8 cellular contexts compared by ENCODE assay signal in the genomic region with DNA sequence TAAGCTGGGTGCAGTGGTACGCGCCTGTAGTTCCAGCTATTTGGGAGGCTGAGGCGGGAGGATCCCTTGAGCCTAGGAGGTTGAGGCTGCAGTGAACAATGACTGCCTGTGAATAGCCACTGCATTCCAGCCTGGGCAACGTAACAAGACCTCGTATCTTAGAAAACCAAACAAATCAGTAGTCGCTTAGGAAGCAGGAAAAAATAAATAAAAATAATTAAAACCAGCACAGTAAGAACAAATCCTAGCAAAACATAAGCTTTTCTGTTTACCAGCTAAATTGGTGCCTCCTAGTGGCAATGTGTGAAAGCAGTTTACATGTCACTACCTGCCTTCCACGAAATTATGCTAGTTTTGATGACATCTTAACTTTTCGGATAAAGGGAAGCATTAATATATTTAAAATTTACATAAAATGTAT. TPM values are rescaled to one million over a fixed set of nuclear protein-coding genes. Genes with fewer than 3 reads are reported as not detected.
A peak's percentile ranks its signal among the peaks of the same experiment; 100 is the strongest.
DNase-seq lines count a peak whose midpoint lies in the region; ATAC-seq and TF ChIP-seq lines count a peak whose summit lies in the region.

No MANE protein-coding gene starts in this region.

- no peak for TF ChIP-seq POLR2A in gastrocnemius medialis (IDR thresholded peaks at IDR 0.05)

- intact Hi-C loops in gastrocnemius medialis (cut with DNase I; ENCODE audit: low total_unique reads), result no loop called here

- H3K79me2 ChIP-seq in Karpas-422 (ENCODE audit: low read length), result peaks cover 22% of the 10 kb centered on the region

- H3K9ac ChIP-seq in Karpas-422 (ENCODE audit: low read length), result no peak overlapping the region

- no peaks in the 10 kb centered on the region for H3K27me3 ChIP-seq in Karpas-422 (ENCODE audit: low read length)
- no peaks in the 10 kb centered on the region for H3K27me3 ChIP-seq in WERI-Rb-1 (ENCODE audit: insufficient read depth, low read depth, severe bottlenecking)
- no peaks in the 10 kb centered on the region for H3K27me3 ChIP-seq in gastrocnemius medialis

- H3K27ac ChIP-seq in Karpas-422 (ENCODE audit: low read length), result no peak overlapping the region
- peak overlapping the region; percentile 83 for H3K27ac ChIP-seq in WERI-Rb-1
- peak overlapping the region; percentile 85 to 99 (median 92) for H3K27ac ChIP-seq in gastrocnemius medialis

- H3K9me2 ChIP-seq in Karpas-422 (replicated peaks; ENCODE audit: insufficient read depth, low read length), result no peaks in the 10 kb centered on the region

- DNase-seq in DMS79 treated with DMSO at 0.1 percent for 48 hours (lab: John Stamatoyannopoulos, UW) (peak; percentile 18), Karpas-422 (peak; percentile 76), WERI-Rb-1 (no peak), foreskin melanocyte (peak; percentile 38), gastrocnemius medialis (no peak), NCI-H2107 (lab: John Stamatoyannopoulos, UW) (no peak)

- no peaks in the 10 kb centered on the region for H3K9me3 ChIP-seq in Karpas-422 (ENCODE audit: low read length)
- no peaks in the 10 kb centered on the region for H3K9me3 ChIP-seq in WERI-Rb-1 (ENCODE audit: severe bottlenecking)
- H3K9me3 ChIP-seq in gastrocnemius medialis, result no peaks in the 10 kb centered on the region

- H3K4me1 ChIP-seq in Karpas-422 (ENCODE audit: low read length) (peaks cover 23% of the 10 kb centered on the region), gastrocnemius medialis (peaks cover 38 to 42% of the 10 kb centered on the region in 2 donors)

- ATAC-seq in gastrocnemius medialis, result no peak
- ATAC-seq in GM21737 (IDR thresholded peaks at IDR 0.05; ENCODE audit: unreplicated experiment), result no peak
- no peak for ATAC-seq in HG02970 (IDR thresholded peaks at IDR 0.05; ENCODE audit: low FRiP score, unreplicated experiment)

- peaks cover 25% of the 10 kb centered on the region; the same call in 1 of the 2 replicates for H4K20me1 ChIP-seq in Karpas-422 (ENCODE audit: insufficient read depth, low read depth, low read length)

- no peak overlapping the region for H2AFZ ChIP-seq in Karpas-422 (ENCODE audit: low read length)

- H3K4me3 ChIP-seq in Karpas-422 (ENCODE audit: low read length) (peak overlapping the region; percentile 66; the same call in 1 of the 2 replicates), WERI-Rb-1 (ENCODE audit: low read depth, low read length) (peak overlapping the region; percentile 72), gastrocnemius medialis (peak overlapping the region; percentile 39 to 90 (median 66))

- H3K4me2 ChIP-seq in Karpas-422 (ENCODE audit: low read depth, low read length, poor library complexity, severe bottlenecking), result peak overlapping the region; percentile 98

- peak; percentile 48 for TF ChIP-seq CTCF in WERI-Rb-1 (IDR thresholded peaks at IDR 0.05; ENCODE audit: low read depth, low read length)
- peak in 4 of 5 experiments; percentile 27 to 48 (median 28) for TF ChIP-seq CTCF in gastrocnemius medialis (IDR thresholded peaks at IDR 0.05 in 4 of 5, conservative IDR thresholded peaks at IDR 0.05 in 1 of 5)

- H3K36me3 ChIP-seq in Karpas-422 (ENCODE audit: insufficient read depth, low read length), result no peaks in the 10 kb centered on the region
- peaks cover 24% of the 10 kb centered on the region for H3K36me3 ChIP-seq in WERI-Rb-1
- H3K36me3 ChIP-seq in gastrocnemius medialis, result peaks cover 0 to 40% of the 10 kb centered on the region in 2 donors

- in situ Hi-C loops in gastrocnemius medialis (cut with MboI; ENCODE audit: low sequenced_read_pairs in 4 of 4), result no loop called here

RNA-seq across cellular contexts. Expression of a gene that starts 1.3 kb away (rescaled TPM):
- 1.5 and 2.3 TPM in 2 replicates for total RNA-seq in Karpas-422 (2014; rRNA removed; shearing (Covaris generic); ENCODE audit: low replicate concordance)
- total RNA-seq in gastrocnemius medialis, result 10 to 100 TPM; 13.9 to 24.3 (median 19.4) TPM

RNA-seq across cellular contexts. Expression of a gene that starts 11.4 kb away (rescaled TPM):
- not detected in 2 replicates for total RNA-seq in Karpas-422 (2014; rRNA removed; shearing (Covaris generic); ENCODE audit: low replicate concordance)
- 10 to 100 TPM in 1 of 4 donors, 1 to 10 TPM in 3; 4.6 to 14.4 (median 7.4) TPM for total RNA-seq in gastrocnemius medialis

RNA-seq across cellular contexts. Expression of a gene that starts 18.0 kb away (rescaled TPM):
- not detected in 2 replicates for total RNA-seq in Karpas-422 (2014; rRNA removed; shearing (Covaris generic); ENCODE audit: low replicate concordance)
- total RNA-seq in gastrocnemius medialis, result 1 to 10 TPM in 3 of 4 donors, under 1 TPM in 1; 0.65 to 3.0 (median 1.5) TPM

RNA-seq across cellular contexts. Expression of a gene that starts 22.3 kb away (rescaled TPM):
- not detected in 2 replicates for total RNA-seq in Karpas-422 (2014; rRNA removed; shearing (Covaris generic); ENCODE audit: low replicate concordance)
- total RNA-seq in gastrocnemius medialis, result not detected

RNA-seq across cellular contexts. Expression of a gene that starts 32.4 kb away (rescaled TPM):
- not detected in 2 replicates for total RNA-seq in Karpas-422 (2014; rRNA removed; shearing (Covaris generic); ENCODE audit: low replicate concordance)
- total RNA-seq in gastrocnemius medialis, result 1,000 to 10,000 TPM in 1 of 4 donors, 100 to 1,000 TPM in 3; 597 to 1,192 (median 930) TPM

Comparison
In these comparisons a context has a peak if more than half of its experiments do, and no peak if none do; other contexts are left out.
1. DNase-seq: peak in DMS79 treated with DMSO at 0.1 percent for 48 hours (single experiment), Karpas-422 (single experiment) and foreskin melanocyte (single experiment); none in WERI-Rb-1 (single experiment), gastrocnemius medialis (0 of 2) and NCI-H2107 (single experiment).
2. Peak in every context shown above with its lines, with median percentiles within 50 percentile points of each other: H3K4me3 ChIP-seq.